In genomic region chr2:137179542-137179941, GRCh38 we compare ENCODE assay signal across 18 cellular contexts.
"Had no signal": no experiment of that assay in that cellular context is flagged by ENCODE, and none has a peak within 500 bp of the region (broad histone marks: within the 10 kb centered on the region; RNA-seq: fewer than 3 reads in every experiment).

No MANE protein-coding gene starts in this region.

- H3K27me3 ChIP-seq: colonic mucosa, gastroesophageal sphincter, heart right ventricle, upper lobe of right lung had no signal

- H3K27ac ChIP-seq: colonic mucosa, gastroesophageal sphincter, lower lobe of right lung, psoas muscle, upper lobe of right lung, VCaP had no signal

- H3K36me3 ChIP-seq: colonic mucosa, gastroesophageal sphincter, heart right ventricle, lower lobe of right lung, upper lobe of right lung had no signal

- DNase-seq: activated CD4-positive, alpha-beta T cell treated with anti-CD3 and anti-CD28 coated beads for 1 hour; activated CD4-positive, alpha-beta T cell treated with anti-CD3 and anti-CD28 coated beads, Interleukin-2, amount 50 U/mL, for 4 hours; activated naive CD4-positive, alpha-beta T cell treated with anti-CD3 and anti-CD28 coated beads for 36 hours; activated T-cell treated with anti-CD3 and anti-CD28 coated beads, Interleukin-2, amount 50 U/mL, for 1 hour; caudate nucleus; colonic mucosa; heart right ventricle; left colon; lower lobe of right lung; midbrain; psoas muscle; stimulated activated CD4-positive, alpha-beta T cell treated with anti-CD3 and anti-CD28 coated beads, Interleukin-1b, Interleukin-23, amount 100 ng/mL, for 48 hours; stimulated activated naive CD8-positive, alpha-beta T cell treated with anti-CD3 and anti-CD28 coated beads, Interleukin-15, amount 100 ng/mL, for 72 hours; T1000; upper lobe of right lung had no signal

- H3K4me1 ChIP-seq: colonic mucosa, gastroesophageal sphincter, lower lobe of right lung, psoas muscle, upper lobe of right lung had no signal

- H3K4me3 ChIP-seq: colonic mucosa, gastroesophageal sphincter, heart right ventricle, lower lobe of right lung, psoas muscle, upper lobe of right lung had no signal

- H3K9me3 ChIP-seq: colonic mucosa, gastroesophageal sphincter, heart right ventricle, lower lobe of right lung, psoas muscle, upper lobe of right lung had no signal

- ATAC-seq: heart right ventricle; left colon; psoas muscle; sciatic nerve; stimulated activated naive CD8-positive, alpha-beta T cell treated with anti-CD3 and anti-CD28 coated beads, Interleukin-15, amount 100 ng/mL, for 72 hours had no signal
